In the genomic region with DNA sequence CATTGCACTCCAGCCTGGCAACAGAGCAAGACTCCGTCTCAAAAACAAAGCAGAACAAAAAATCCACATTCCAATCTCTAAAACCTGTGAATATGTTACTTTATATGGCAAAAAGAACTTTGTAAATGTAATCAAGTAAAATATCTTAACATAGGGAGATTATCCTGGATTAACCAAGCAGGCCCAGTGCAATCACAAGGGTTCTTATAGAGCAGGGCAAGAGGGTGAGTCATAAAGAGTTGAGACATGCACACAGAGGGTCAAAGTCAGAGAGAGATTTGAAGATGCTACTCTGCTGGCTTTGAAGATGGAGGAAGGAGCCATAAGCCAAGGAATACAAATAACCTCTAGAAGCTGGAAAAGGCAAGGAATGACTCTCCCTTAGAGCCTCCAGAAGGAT, we compare ENCODE assay signal across 18 cellular contexts.
A peak's percentile ranks its signal among the peaks of the same experiment; 100 is the strongest.
DNase-seq lines count a peak whose midpoint lies in the region; ATAC-seq and TF ChIP-seq lines count a peak whose summit lies in the region.
"Had no signal": no experiment of that assay in that cellular context is flagged by ENCODE, and none has a peak within 500 bp of the region (broad histone marks: within the 10 kb centered on the region; RNA-seq: fewer than 3 reads in every experiment).

No MANE protein-coding gene starts in this region.

- H3K27me3 ChIP-seq in SK-N-SH (ENCODE audit: insufficient read depth) (no peaks in the 10 kb centered on the region), hepatocyte (no peaks in the 10 kb centered on the region)
- H3K27me3 ChIP-seq in CD8-positive, alpha-beta memory T cell (ENCODE audit: insufficient read depth, low read length, poor library complexity, severe bottlenecking) = no peaks in the 10 kb centered on the region
- H3K27me3 ChIP-seq: SJCRH30 had no signal

- H3K4me3 Mint-ChIP-seq in CD8-positive, alpha-beta memory T cell = no peak overlapping the region

- H3K4me1 ChIP-seq in SK-N-SH (ENCODE audit: control insufficient read depth in 1 of 2, insufficient read depth in 2 of 2, low read depth in 1 of 2, low read length in 1 of 2) = no peaks in the 10 kb centered on the region
- no peaks in the 10 kb centered on the region for H3K4me1 ChIP-seq in hepatocyte (ENCODE audit: insufficient read depth)
- H3K4me1 ChIP-seq in CD8-positive, alpha-beta memory T cell (ENCODE audit: insufficient read depth, low read length) = no peaks in the 10 kb centered on the region
- H3K4me1 ChIP-seq: SJCRH30 had no signal

- peaks cover 0 to 3% (median 0%) of the 10 kb centered on the region in 3 donors for H3K4me1 Mint-ChIP-seq in CD8-positive, alpha-beta memory T cell
- H3K4me1 Mint-ChIP-seq: CD4-positive, alpha-beta memory T cell had no signal

- peaks cover 1 to 4% of the 10 kb centered on the region in 2 donors for H3K27me3 Mint-ChIP-seq in CD8-positive, alpha-beta memory T cell

- peaks cover 0 to 8% (median 0%) of the 10 kb centered on the region in 3 donors for H3K36me3 Mint-ChIP-seq in CD8-positive, alpha-beta memory T cell
- H3K36me3 Mint-ChIP-seq: CD4-positive, alpha-beta memory T cell had no signal

- no peak for TF ChIP-seq CTCF in SK-N-SH (IDR thresholded peaks at IDR 0.05)
- no peak for TF ChIP-seq CTCF in choroid plexus epithelial cell (conservative IDR thresholded peaks at IDR 0.05; ENCODE audit: low read depth, low read length)
- TF ChIP-seq CTCF in hepatocyte (IDR thresholded peaks at IDR 0.05; ENCODE audit: poor library complexity) = no peak

- DNase-seq in SK-N-SH = no peak
- peak; percentile 17 for DNase-seq in choroid plexus epithelial cell (ENCODE audit: low read depth)
- peak; percentile 27 for DNase-seq in hepatocyte (ENCODE audit: low spot score)
- DNase-seq in A172 (ENCODE audit: low spot score) = no peak
- DNase-seq in CD8-positive, alpha-beta memory T cell = no peak
- DNase-seq: Calu3; CD4-positive, alpha-beta memory T cell; EL; NCI-H1417 treated with DMSO at 0.1 percent for 48 hours; NCI-H187 treated with DMSO at 0.1 percent for 48 hours; NCI-H2227 treated with DMSO at 0.1 percent for 48 hours; NCI-H524 treated with DMSO at 0.1 percent for 48 hours; PC-9; SJCRH30 had no signal

- POLR2A ChIA-PET in SK-N-SH (lab: Yijun Ruan, JAX) = no interaction called here
- POLR2A ChIA-PET in CD8-positive, alpha-beta memory T cell (lab: Charles Lee) = no interaction called here

- no peak overlapping the region for H3K9ac ChIP-seq in SK-N-SH

- TF ChIP-seq EP300 in SK-N-SH (IDR thresholded peaks at IDR 0.05; ENCODE audit: borderline replicate concordance in 1 of 2, low read depth in 1 of 2, low read length in 1 of 2) = no peak

- H3K79me2 ChIP-seq in SK-N-SH (ENCODE audit: insufficient read depth) (no peaks in the 10 kb centered on the region), hepatocyte (no peaks in the 10 kb centered on the region)

- H3K9me3 Mint-ChIP-seq in CD8-positive, alpha-beta memory T cell = no peaks in the 10 kb centered on the region
- H3K9me3 Mint-ChIP-seq: CD4-positive, alpha-beta memory T cell had no signal

- H3K4me2 ChIP-seq in SK-N-SH = 0 out of 2 replicates have a peak overlapping the region, but pooled peaks have one; percentile 34
- no peak overlapping the region for H3K4me2 ChIP-seq in hepatocyte

- H3K27ac ChIP-seq in SK-N-SH (ENCODE audit: low read depth in 2 of 2, low read length in 1 of 2) (no peak overlapping the region), hepatocyte (no peak overlapping the region)
- no peak overlapping the region for H3K27ac ChIP-seq in CD8-positive, alpha-beta memory T cell (ENCODE audit: low read depth, low read length)
- H3K27ac ChIP-seq: PC-9, SJCRH30 had no signal

- H3K4me3 ChIP-seq in SK-N-SH (ENCODE audit: low read depth in 2 of 2, low read length in 1 of 2) (no peak overlapping the region), choroid plexus epithelial cell (ENCODE audit: low read depth, low read length) (no peak overlapping the region), hepatocyte (no peak overlapping the region)
- no peak overlapping the region for H3K4me3 ChIP-seq in CD8-positive, alpha-beta memory T cell (ENCODE audit: low read length)
- H3K4me3 ChIP-seq: K562, PC-9, SJCRH30 had no signal

- CTCF ChIA-PET in SK-N-SH (lab: Yijun Ruan, JAX) = no interaction called here
- CTCF ChIA-PET in CD8-positive, alpha-beta memory T cell (lab: Charles Lee) = no interaction called here

- H3K9me3 ChIP-seq in SK-N-SH = no peaks in the 10 kb centered on the region
- no peaks in the 10 kb centered on the region for H3K9me3 ChIP-seq in hepatocyte (ENCODE audit: low read depth)
- no peaks in the 10 kb centered on the region for H3K9me3 ChIP-seq in CD8-positive, alpha-beta memory T cell (ENCODE audit: low read length)

- no peak overlapping the region for H2AFZ ChIP-seq in SK-N-SH (ENCODE audit: low read depth)
- no peak overlapping the region for H2AFZ ChIP-seq in hepatocyte
- H2AFZ ChIP-seq: PC-9 had no signal

- H3K27ac Mint-ChIP-seq in CD8-positive, alpha-beta memory T cell = no peak overlapping the region
- H3K27ac Mint-ChIP-seq: CD4-positive, alpha-beta memory T cell had no signal

- no peaks in the 10 kb centered on the region for H4K20me1 ChIP-seq in SK-N-SH (ENCODE audit: insufficient read depth)
- H4K20me1 ChIP-seq in hepatocyte (ENCODE audit: insufficient read depth, poor library complexity, severe bottlenecking) = no peaks in the 10 kb centered on the region

- H3K36me3 ChIP-seq in SK-N-SH (replicated peaks in 1 of 2; ENCODE audit: control insufficient read depth in 1 of 2, insufficient read depth in 2 of 2, low read length in 1 of 2) = no peaks in the 10 kb centered on the region
- no peaks in the 10 kb centered on the region for H3K36me3 ChIP-seq in hepatocyte (replicated peaks; ENCODE audit: insufficient read depth, low read depth)
- H3K36me3 ChIP-seq in CD8-positive, alpha-beta memory T cell (ENCODE audit: insufficient read depth, low read length) = no peaks in the 10 kb centered on the region
- H3K36me3 ChIP-seq: SJCRH30 had no signal

- WGBS in SK-N-SH (ENCODE audit: low lambda C conversion rate) = 20% methylated on average over 1 of the region's 1 CpG
- WGBS in hepatocyte (ENCODE audit: low lambda C conversion rate, missing lambda C conversion rate) = 71% methylated on average over 1 of the region's 1 CpG

- H3F3A ChIP-seq in SK-N-SH (replicated peaks; ENCODE audit: insufficient read depth) = no peaks in the 10 kb centered on the region

- H3K9me2 ChIP-seq in SK-N-SH (no peaks in the 10 kb centered on the region), hepatocyte (replicated peaks; ENCODE audit: insufficient read depth) (no peaks in the 10 kb centered on the region)

- no peak for TF ChIP-seq RAD21 in SK-N-SH (IDR thresholded peaks at IDR 0.05; ENCODE audit: low read length)

- ATAC-seq in SK-N-SH treated with all-trans-retinoic acid at 6 μM for 48 hours = no peak
- no peak for ATAC-seq in GM19035 (IDR thresholded peaks at IDR 0.05; ENCODE audit: unreplicated experiment)
- ATAC-seq in GM21360 (IDR thresholded peaks at IDR 0.05; ENCODE audit: unreplicated experiment) = no peak
- ATAC-seq: K562 had no signal

TF ChIP-seq in SK-N-SH, 30 proteins besides CTCF, POLR2A, EP300 and RAD21 (continues in another document):
- no peak for TF ChIP-seq CHD2 (IDR thresholded peaks at IDR 0.05; ENCODE audit: low read length, partially characterized antibody)
- no peak for TF ChIP-seq MXI1 (IDR thresholded peaks at IDR 0.05; ENCODE audit: low read depth, low read length)
- TF ChIP-seq TAF1 (IDR thresholded peaks at IDR 0.05; ENCODE audit: borderline replicate concordance, low read depth, low read length) = no peak
- TF ChIP-seq, protein P1, sequence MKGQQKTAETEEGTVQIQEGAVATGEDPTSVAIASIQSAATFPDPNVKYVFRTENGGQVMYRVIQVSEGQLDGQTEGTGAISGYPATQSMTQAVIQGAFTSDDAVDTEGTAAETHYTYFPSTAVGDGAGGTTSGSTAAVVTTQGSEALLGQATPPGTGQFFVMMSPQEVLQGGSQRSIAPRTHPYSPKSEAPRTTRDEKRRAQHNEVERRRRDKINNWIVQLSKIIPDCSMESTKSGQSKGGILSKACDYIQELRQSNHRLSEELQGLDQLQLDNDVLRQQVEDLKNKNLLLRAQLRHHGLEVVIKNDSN (IDR thresholded peaks at IDR 0.05; ENCODE audit: borderline replicate concordance, low read depth) = no peak
- TF ChIP-seq RFX5 (IDR thresholded peaks at IDR 0.05; ENCODE audit: low read length) = no peak
- no peak for TF ChIP-seq ELF1 (IDR thresholded peaks at IDR 0.05)
- no peak for TF ChIP-seq GATA2 (CRISPR knock-in tag; IDR thresholded peaks at IDR 0.05)
- TF ChIP-seq RXRA (IDR thresholded peaks at IDR 0.05; ENCODE audit: borderline replicate concordance, low read depth) = no peak
- TF ChIP-seq EZH2phosphoT487 (IDR thresholded peaks at IDR 0.05; ENCODE audit: borderline replicate concordance, low read depth) = no peak
- no peak for TF ChIP-seq FOXM1 (IDR thresholded peaks at IDR 0.05; ENCODE audit: low read depth)
- TF ChIP-seq TEAD4 (IDR thresholded peaks at IDR 0.05; ENCODE audit: borderline replicate concordance, insufficient read depth) = no peak
- no peak for TF ChIP-seq GABPA (IDR thresholded peaks at IDR 0.05; ENCODE audit: low read depth)

TF ChIP-seq in SK-N-SH treated with all-trans-retinoic acid at 6 μM for 48 hours, 23 proteins besides CTCF, POLR2A, EP300 and RAD21 (continues in another document):
- TF ChIP-seq ESRRG (CRISPR knock-in tag; IDR thresholded peaks at IDR 0.05) (no peak), RARB (CRISPR knock-in tag; IDR thresholded peaks at IDR 0.05) (no peak), OSR1 (CRISPR knock-in tag; IDR thresholded peaks at IDR 0.05) (no peak), GLIS3 (CRISPR knock-in tag; IDR thresholded peaks at IDR 0.05) (no peak), ZNF70 (CRISPR knock-in tag; IDR thresholded peaks at IDR 0.05) (no peak), ISL1 (CRISPR knock-in tag; IDR thresholded peaks at IDR 0.05) (no peak), TOX (CRISPR knock-in tag; IDR thresholded peaks at IDR 0.05; ENCODE audit: borderline replicate concordance) (no peak), SNAI2 (CRISPR knock-in tag; IDR thresholded peaks at IDR 0.05) (no peak), CSDC2 (CRISPR knock-in tag; IDR thresholded peaks at IDR 0.05) (no peak), ZNF565 (CRISPR knock-in tag; conservative IDR thresholded peaks at IDR 0.05; ENCODE audit: low read depth) (no peak)
- TF ChIP-seq, protein P2, sequence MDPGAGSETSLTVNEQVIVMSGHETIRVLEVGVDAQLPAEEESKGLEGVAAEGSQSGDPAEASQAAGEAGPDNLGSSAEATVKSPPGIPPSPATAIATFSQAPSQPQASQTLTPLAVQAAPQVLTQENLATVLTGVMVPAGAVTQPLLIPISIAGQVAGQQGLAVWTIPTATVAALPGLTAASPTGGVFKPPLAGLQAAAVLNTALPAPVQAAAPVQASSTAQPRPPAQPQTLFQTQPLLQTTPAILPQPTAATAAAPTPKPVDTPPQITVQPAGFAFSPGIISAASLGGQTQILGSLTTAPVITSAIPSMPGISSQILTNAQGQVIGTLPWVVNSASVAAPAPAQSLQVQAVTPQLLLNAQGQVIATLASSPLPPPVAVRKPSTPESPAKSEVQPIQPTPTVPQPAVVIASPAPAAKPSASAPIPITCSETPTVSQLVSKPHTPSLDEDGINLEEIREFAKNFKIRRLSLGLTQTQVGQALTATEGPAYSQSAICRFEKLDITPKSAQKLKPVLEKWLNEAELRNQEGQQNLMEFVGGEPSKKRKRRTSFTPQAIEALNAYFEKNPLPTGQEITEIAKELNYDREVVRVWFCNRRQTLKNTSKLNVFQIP (CRISPR knock-in tag; IDR thresholded peaks at IDR 0.05; ENCODE audit: borderline replicate concordance, low read depth) = no peak

Comparison
In these comparisons a context has a peak if more than half of its experiments do, and no peak if none do; other contexts are left out.
1. DNase-seq: peak in choroid plexus epithelial cell (single experiment) and hepatocyte (single experiment); none in SK-N-SH (single experiment), A172 (single experiment) and CD8-positive, alpha-beta memory T cell (0 of 5).